In genomic region chr1:68111804-68112436, GRCh38 we compare ENCODE assay signal across 1 cellular context.
TF ChIP-seq lines count a peak whose summit lies in the region.

No MANE protein-coding gene starts in this region.

TF ChIP-seq in K562, 482 proteins besides CTCF, POLR2A, EP300 and RAD21 (continued from another document):
- TF ChIP-seq ARID3B (CRISPR knock-in tag; IDR thresholded peaks at IDR 0.05; ENCODE audit: borderline replicate concordance) (no peak), MYC (IDR thresholded peaks at IDR 0.05; ENCODE audit: low read depth, low read length) (0 out of 2 replicates have a peak, but pooled peaks have one; percentile 26), MYC (CRISPR knock-in tag; IDR thresholded peaks at IDR 0.05; ENCODE audit: borderline replicate concordance, low read depth) (no peak), LCOR (CRISPR knock-in tag; IDR thresholded peaks at IDR 0.05) (no peak)
